ENCODE assay signal across 1 cellular context in the genomic region with DNA sequence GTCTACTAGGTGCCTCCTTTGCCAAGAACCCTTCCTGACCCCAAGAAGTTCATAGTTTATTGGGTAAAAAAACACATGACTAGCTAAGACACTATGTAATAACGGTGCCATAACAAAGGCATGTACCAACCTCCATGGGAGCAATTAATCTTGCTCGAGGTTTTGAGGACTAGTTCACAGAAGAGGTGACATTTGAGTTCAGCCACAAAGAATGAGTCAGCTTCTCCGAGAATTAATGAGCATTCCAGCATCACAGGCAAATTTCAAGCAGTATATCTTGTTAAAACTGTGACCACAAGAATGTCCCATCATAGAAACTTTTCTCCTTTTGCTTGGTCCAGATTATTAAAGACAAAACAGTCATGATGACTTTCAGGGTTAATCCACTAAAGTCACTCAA.
TF ChIP-seq lines count a peak whose summit lies in the region.

No MANE protein-coding gene starts in this region.

TF ChIP-seq in HCT116, 20 proteins besides CTCF, POLR2A, EP300 and RAD21 (continued from another document):
- TF ChIP-seq, protein P1, sequence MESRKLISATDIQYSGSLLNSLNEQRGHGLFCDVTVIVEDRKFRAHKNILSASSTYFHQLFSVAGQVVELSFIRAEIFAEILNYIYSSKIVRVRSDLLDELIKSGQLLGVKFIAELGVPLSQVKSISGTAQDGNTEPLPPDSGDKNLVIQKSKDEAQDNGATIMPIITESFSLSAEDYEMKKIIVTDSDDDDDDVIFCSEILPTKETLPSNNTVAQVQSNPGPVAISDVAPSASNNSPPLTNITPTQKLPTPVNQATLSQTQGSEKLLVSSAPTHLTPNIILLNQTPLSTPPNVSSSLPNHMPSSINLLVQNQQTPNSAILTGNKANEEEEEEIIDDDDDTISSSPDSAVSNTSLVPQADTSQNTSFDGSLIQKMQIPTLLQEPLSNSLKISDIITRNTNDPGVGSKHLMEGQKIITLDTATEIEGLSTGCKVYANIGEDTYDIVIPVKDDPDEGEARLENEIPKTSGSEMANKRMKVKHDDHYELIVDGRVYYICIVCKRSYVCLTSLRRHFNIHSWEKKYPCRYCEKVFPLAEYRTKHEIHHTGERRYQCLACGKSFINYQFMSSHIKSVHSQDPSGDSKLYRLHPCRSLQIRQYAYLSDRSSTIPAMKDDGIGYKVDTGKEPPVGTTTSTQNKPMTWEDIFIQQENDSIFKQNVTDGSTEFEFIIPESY (IDR thresholded peaks at IDR 0.05; ENCODE audit: extremely low read depth, insufficient replicate concordance, low read length): no peak
